ENCODE assay signal across 9 cellular contexts in genomic region chr6:134177236-134177635, GRCh38.
A peak's percentile ranks its signal among the peaks of the same experiment; 100 is the strongest.
DNase-seq lines count a peak whose midpoint lies in the region; ATAC-seq, FAIRE-seq and TF ChIP-seq lines count a peak whose summit lies in the region.
"Had no signal": no experiment of that assay in that cellular context is flagged by ENCODE, and none has a peak within 500 bp of the region (broad histone marks: within the 10 kb centered on the region; RNA-seq: fewer than 3 reads in every experiment).

No MANE protein-coding gene starts in this region.

- peak overlapping the region; percentile 74 for H3K4me3 Mint-ChIP-seq in central memory CD8-positive, alpha-beta T cell

- 86 to 87% methylated on average over 1 of the region's 1 CpG for WGBS in heart right ventricle, 2 donors

- peaks cover 22% of the 10 kb centered on the region for H3K36me3 Mint-ChIP-seq in central memory CD8-positive, alpha-beta T cell (ENCODE audit: insufficient read depth)

- intact Hi-C loops in heart right ventricle (cut with DNase I): loop anchor here in 9 of 10 donors (5.0 to 10.0 kb wide), 17 partner anchors 60 to 548 kb away; no protein-coding TSS in a partner anchor
- intact Hi-C loops in left ventricle myocardium superior (cut with micrococcal nuclease): no loop called here
- intact Hi-C loops in vagina (cut with DNase I): loop anchor here (5.0 kb wide), 1 partner anchor 460 kb away; no protein-coding TSS in a partner anchor

- H3K4me1 ChIP-seq in heart right ventricle: peaks cover 2 to 52% (median 36%) of the 10 kb centered on the region in 9 donors
- peaks cover 0 to 18% of the 10 kb centered on the region in 2 donors for H3K4me1 ChIP-seq in muscle layer of duodenum (ENCODE audit: control insufficient read depth in 1 of 2, insufficient read depth in 2 of 2, low read length in 2 of 2)
- peaks cover 36% of the 10 kb centered on the region for H3K4me1 ChIP-seq in vagina

- ATAC-seq in heart right ventricle: no peak
- no peak for ATAC-seq in left ventricle myocardium superior
- no peak for ATAC-seq in central memory CD8-positive, alpha-beta T cell (replicated peaks; ENCODE audit: extremely low read depth, poor library complexity, severe bottlenecking)
- ATAC-seq in GM21367 (IDR thresholded peaks at IDR 0.05; ENCODE audit: unreplicated experiment): no peak

- H3K27me3 ChIP-seq in heart right ventricle (no peaks in the 10 kb centered on the region), muscle layer of duodenum (ENCODE audit: low read depth, low read length) (no peaks in the 10 kb centered on the region), vagina (no peaks in the 10 kb centered on the region)

- no peak for FAIRE-seq in HTR-8/SVneo (lab: Jason Lieb, UNC)

- no peak overlapping the region for H3K27ac Mint-ChIP-seq in central memory CD8-positive, alpha-beta T cell (ENCODE audit: low read depth)

- H3K27ac ChIP-seq in heart right ventricle (peak overlapping the region; percentile 4 to 100 (median 98)), muscle layer of duodenum (ENCODE audit: low read length) (peak overlapping the region; percentile 87), vagina (peak overlapping the region; percentile 70)

- TF ChIP-seq CTCF in heart right ventricle (IDR thresholded peaks at IDR 0.05) (no peak), vagina (IDR thresholded peaks at IDR 0.05) (no peak)

- no peak for DNase-seq in heart right ventricle
- no peak for DNase-seq in left ventricle myocardium superior
- DNase-seq in central memory CD8-positive, alpha-beta T cell (ENCODE audit: low spot score in 2 of 2): no peak
- DNase-seq in vagina (ENCODE audit: extremely low spot score in 2 of 2): no peak
- no peak for DNase-seq in NCI-H1930 (lab: John Stamatoyannopoulos, UW)
- DNase-seq in HTR-8/SVneo (ENCODE audit: insufficient read length, low spot score): no peak
- DNase-seq: SHP77 treated with DMSO at 0.1 percent for 48 hours had no signal

- H3K9me3 Mint-ChIP-seq in central memory CD8-positive, alpha-beta T cell: no peaks in the 10 kb centered on the region

- no peaks in the 10 kb centered on the region for H3K27me3 Mint-ChIP-seq in central memory CD8-positive, alpha-beta T cell

- H3K4me1 Mint-ChIP-seq in central memory CD8-positive, alpha-beta T cell: peaks cover 33% of the 10 kb centered on the region

- H3K9me3 ChIP-seq in heart right ventricle (no peaks in the 10 kb centered on the region), muscle layer of duodenum (ENCODE audit: control insufficient read depth in 1 of 2, low read length in 2 of 2) (no peaks in the 10 kb centered on the region), vagina (no peaks in the 10 kb centered on the region)

- H3K36me3 ChIP-seq in heart right ventricle (peaks cover 0 to 17% (median 11%) of the 10 kb centered on the region in 9 donors), muscle layer of duodenum (ENCODE audit: control insufficient read depth in 1 of 2, insufficient read depth in 2 of 2, low read length in 2 of 2) (peaks cover 9 to 13% of the 10 kb centered on the region in 2 donors), vagina (peaks cover 0 to 16% of the 10 kb centered on the region in 2 donors)

- TF ChIP-seq POLR2A in vagina (IDR thresholded peaks at IDR 0.05): no peak

- H3K4me3 ChIP-seq in heart right ventricle (peak overlapping the region in 3 of 10 donors; percentile 50 to 56 (median 50)), muscle layer of duodenum (ENCODE audit: low read depth in 1 of 2, low read length in 2 of 2) (peak overlapping the region in 1 of 2 donors; percentile 71), vagina (no peak overlapping the region)
